ENCODE assay signal across 24 cellular contexts in genomic region chr20:5600982-5601381, GRCh38. TPM values are rescaled to one million over a fixed set of nuclear protein-coding genes. Genes with fewer than 3 reads are reported as not detected.
DNase-seq lines count a peak whose midpoint lies in the region; ATAC-seq, FAIRE-seq and TF ChIP-seq lines count a peak whose summit lies in the region.
"Had no signal": no experiment of that assay in that cellular context is flagged by ENCODE, and none has a peak within 500 bp of the region (broad histone marks: within the 10 kb centered on the region; RNA-seq: fewer than 3 reads in every experiment).

No MANE protein-coding gene starts in this region.

- no peak for ATAC-seq in CD4-positive, alpha-beta T cell (ENCODE audit: poor library complexity)
- ATAC-seq in K562, result no peak
- ATAC-seq: GM12878 had no signal

- no peak for TF ChIP-seq CTCF in CD4-positive, alpha-beta T cell (IDR thresholded peaks at IDR 0.05)
- no peak for TF ChIP-seq CTCF in OCI-LY1 (IDR thresholded peaks at IDR 0.05; ENCODE audit: low read length)
- TF ChIP-seq CTCF in K562 (IDR thresholded peaks at IDR 0.05 in 2 of 3, conservative IDR thresholded peaks at IDR 0.05 in 1 of 3; ENCODE audit: insufficient read depth in 2 of 3, low read depth in 1 of 3, low read length in 3 of 3), result no peak
- no peak for TF ChIP-seq CTCF in neutrophil (IDR thresholded peaks at IDR 0.05)
- no peak for TF ChIP-seq CTCF in endodermal cell (conservative IDR thresholded peaks at IDR 0.05)

- H4K20me1 ChIP-seq in OCI-LY1 (ENCODE audit: insufficient read depth, low read length) (no peaks in the 10 kb centered on the region), K562 (replicated peaks; ENCODE audit: control insufficient read depth, insufficient read depth, low read length) (peaks cover 6% of the 10 kb centered on the region)

- H3K9me3 ChIP-seq in CD4-positive, alpha-beta T cell (ENCODE audit: control insufficient read depth, low read length), result no peaks in the 10 kb centered on the region
- H3K9me3 ChIP-seq in OCI-LY1 (ENCODE audit: low read length) (no peaks in the 10 kb centered on the region), K562 (replicated peaks; ENCODE audit: control insufficient read depth, insufficient read depth, low read depth, low read length) (no peaks in the 10 kb centered on the region), neutrophil (no peaks in the 10 kb centered on the region), endodermal cell (ENCODE audit: control insufficient read depth, low read length) (no peaks in the 10 kb centered on the region)
- H3K9me3 ChIP-seq: BLaER1, HAP-1 had no signal

- H3K9me2 ChIP-seq in OCI-LY1 (ENCODE audit: low read depth, low read length), result no peaks in the 10 kb centered on the region

- no peaks in the 10 kb centered on the region for H3K27me3 Mint-ChIP-seq in CD4-positive, alpha-beta T cell
- no peaks in the 10 kb centered on the region for H3K27me3 Mint-ChIP-seq in endodermal cell (ENCODE audit: insufficient read depth)
- H3K27me3 Mint-ChIP-seq: B cell; CD8-positive, alpha-beta memory T cell had no signal

- intact Hi-C loops in CD4-positive, alpha-beta T cell (cut with DNase I, micrococcal nuclease), result no loop called here
- intact Hi-C loops in K562 (cut with micrococcal nuclease), result no loop called here

- no peak for TF ChIP-seq RAD21 in K562 (CRISPR knock-in tag; conservative IDR thresholded peaks at IDR 0.05 in 1 of 2, IDR thresholded peaks at IDR 0.05 in 1 of 2)

- no peak overlapping the region for H3K4me3 ChIP-seq in OCI-LY1 (ENCODE audit: low read depth, low read length, poor library complexity, severe bottlenecking)
- H3K4me3 ChIP-seq in K562, result no peak overlapping the region
- no peak overlapping the region for H3K4me3 ChIP-seq in neutrophil (ENCODE audit: low read depth in 1 of 2, low read length in 1 of 2)
- H3K4me3 ChIP-seq in endodermal cell (ENCODE audit: low read length), result no peak overlapping the region
- H3K4me3 ChIP-seq: BLaER1, GM23248, HAP-1 had no signal

- WGBS in K562 (ENCODE audit: insufficient coverage, low coverage, missing lambda C conversion rate), result 97% methylated on average over 3 of the region's 3 CpGs
- 96 to 100% methylated on average over 2 to 3 of the region's 3 CpGs for WGBS in endodermal cell (ENCODE audit: insufficient coverage in 1 of 2, insufficient read length in 1 of 2), 2 experiments

- POLR2A ChIA-PET in CD4-positive, alpha-beta T cell (lab: Charles Lee), result interaction anchor here (0.7 kb wide), 1 partner anchor 401 kb away, joined by 4 read pairs; no protein-coding TSS in a partner anchor
- POLR2A ChIA-PET in K562 (lab: Yijun Ruan, JAX), result no interaction called here

- in situ Hi-C loops in K562 (cut with MboI), result no loop called here

- H3K4me1 Mint-ChIP-seq in CD4-positive, alpha-beta T cell (ENCODE audit: low read depth), result peaks cover 73% of the 10 kb centered on the region
- H3K4me1 Mint-ChIP-seq in endodermal cell, result peaks cover 7% of the 10 kb centered on the region

- no peak for DNase-seq in CD4-positive, alpha-beta T cell
- no peak for DNase-seq in K562 (ENCODE audit: extremely low read depth in 1 of 4, low spot score in 3 of 4)
- no peak for DNase-seq in glomerular visceral epithelial cell (ENCODE audit: extremely low spot score)
- DNase-seq in endodermal cell, result no peak
- DNase-seq in NCI-H526 treated with DMSO at 0.1 percent for 48 hours (lab: John Stamatoyannopoulos, UW), result no peak
- DNase-seq: CD4-positive, CD25-positive, alpha-beta regulatory T cell; CD8-positive, alpha-beta memory T cell; DMS 273 treated with DMSO at 0.1 percent for 48 hours; DMS79; EL; GDM1; GM23248 had no signal

- H3K27ac Mint-ChIP-seq in CD4-positive, alpha-beta T cell, result peak overlapping the region; percentile 60
- no peak overlapping the region for H3K27ac Mint-ChIP-seq in endodermal cell

- no peaks in the 10 kb centered on the region for H3K9me3 Mint-ChIP-seq in CD4-positive, alpha-beta T cell
- H3K9me3 Mint-ChIP-seq in endodermal cell, result no peaks in the 10 kb centered on the region
- H3K9me3 Mint-ChIP-seq: CD8-positive, alpha-beta memory T cell had no signal

- no peak overlapping the region for H3K4me2 ChIP-seq in OCI-LY1 (ENCODE audit: low read length)
- no peak overlapping the region for H3K4me2 ChIP-seq in K562 (ENCODE audit: insufficient read depth, low read length)
- H3K4me2 ChIP-seq: BLaER1 had no signal

- H3K4me1 ChIP-seq in OCI-LY1 (ENCODE audit: insufficient read depth, low read length, severe bottlenecking), result peaks cover 97% of the 10 kb centered on the region
- H3K4me1 ChIP-seq in K562 (replicated peaks in 1 of 2; ENCODE audit: control insufficient read depth in 2 of 2, insufficient read depth in 2 of 2, low read length in 2 of 2), result peaks cover 3 to 16% of the 10 kb centered on the region in 2 experiments; a peak in 4 of 5 replicates
- peaks cover 41 to 47% of the 10 kb centered on the region in 2 experiments for H3K4me1 ChIP-seq in neutrophil (ENCODE audit: control insufficient read depth in 1 of 2, insufficient read depth in 1 of 2, low read depth in 1 of 2, low read length in 1 of 2)
- H3K4me1 ChIP-seq in endodermal cell (ENCODE audit: control insufficient read depth, insufficient read depth, low read length), result no peaks in the 10 kb centered on the region

- H3F3A ChIP-seq in OCI-LY1 (ENCODE audit: insufficient read depth, low read length), result peaks cover 5% of the 10 kb centered on the region; the same call in 1 of the 2 replicates

- H2AFZ ChIP-seq in OCI-LY1 (ENCODE audit: low read length) (no peak overlapping the region), K562 (ENCODE audit: low read depth, low read length) (no peak overlapping the region)
- H2AFZ ChIP-seq: GM23248 had no signal

- H3K79me2 ChIP-seq in OCI-LY1 (ENCODE audit: insufficient read depth, low read length) (peaks cover 86% of the 10 kb centered on the region), K562 (ENCODE audit: control insufficient read depth, insufficient read depth, low read length) (peaks cover 73% of the 10 kb centered on the region)

- H3K9me1 ChIP-seq in K562 (ENCODE audit: control insufficient read depth, insufficient read depth, low read length), result no peaks in the 10 kb centered on the region

- H3K36me3 ChIP-seq in OCI-LY1 (ENCODE audit: insufficient read depth, low read length) (peaks cover 84% of the 10 kb centered on the region), K562 (ENCODE audit: control insufficient read depth, insufficient read depth, low read length) (peaks cover 71% of the 10 kb centered on the region), neutrophil (peaks cover 77% of the 10 kb centered on the region), endodermal cell (ENCODE audit: control insufficient read depth, insufficient read depth, low read length) (peaks cover 53% of the 10 kb centered on the region)

- no peak for TF ChIP-seq EP300 in K562 (IDR thresholded peaks at IDR 0.05; ENCODE audit: low read length)

- no peak overlapping the region for H3K27ac ChIP-seq in CD4-positive, alpha-beta T cell (ENCODE audit: low read depth, low read length)
- H3K27ac ChIP-seq in OCI-LY1 (ENCODE audit: low read depth, low read length, poor library complexity, severe bottlenecking), result peak overlapping the region; percentile 91
- no peak overlapping the region for H3K27ac ChIP-seq in K562 (ENCODE audit: extremely low read depth, low read depth, low read length)
- peak overlapping the region; percentile 12 for H3K27ac ChIP-seq in neutrophil
- H3K27ac ChIP-seq in endodermal cell (ENCODE audit: low read depth, low read length), result no peak overlapping the region
- H3K27ac ChIP-seq: 22Rv1, BLaER1, C4-2B, GM23248 had no signal

- H3K4me3 Mint-ChIP-seq in CD4-positive, alpha-beta T cell, result no peak overlapping the region
- H3K4me3 Mint-ChIP-seq in endodermal cell, result no peak overlapping the region
- H3K4me3 Mint-ChIP-seq: B cell; CD8-positive, alpha-beta memory T cell had no signal

- BruUV-seq in K562 (replicated peaks; lab: Mats Ljungman, UMichigan), result no TSS peak

- CTCF ChIA-PET in CD4-positive, alpha-beta T cell (lab: Charles Lee), result interaction anchor here (0.6 kb wide), 1 partner anchor 581 kb away, joined by 4 read pairs; no protein-coding TSS in a partner anchor
- CTCF ChIA-PET in K562 (lab: Yijun Ruan, JAX; ENCODE audit: low intra/inter-chr PET ratio), result no interaction called here

- no peak for TF ChIP-seq POLR2A in K562 (conservative IDR thresholded peaks at IDR 0.05)

- no peak for FAIRE-seq in K562 (lab: Jason Lieb, UNC)
- FAIRE-seq: A204.1, D721Med, GM12878, GM19239, H54 had no signal

- H3K9ac ChIP-seq in OCI-LY1 (ENCODE audit: low read length) (no peak overlapping the region), K562 (ENCODE audit: insufficient read depth in 1 of 2, low read depth in 2 of 2, low read length in 2 of 2) (no peak overlapping the region), endodermal cell (ENCODE audit: extremely low read depth, low read length, poor library complexity, severe bottlenecking) (no peak overlapping the region)
- H3K9ac ChIP-seq: BLaER1, GM23248 had no signal

- H3K36me3 Mint-ChIP-seq in CD4-positive, alpha-beta T cell (ENCODE audit: low read depth), result peaks cover 88% of the 10 kb centered on the region
- peaks cover 29% of the 10 kb centered on the region for H3K36me3 Mint-ChIP-seq in endodermal cell (ENCODE audit: low read depth)

- no peaks in the 10 kb centered on the region for H3K27me3 ChIP-seq in CD4-positive, alpha-beta T cell (ENCODE audit: control insufficient read depth, insufficient read depth, low read length)
- H3K27me3 ChIP-seq in OCI-LY1 (ENCODE audit: insufficient read depth, low read length) (no peaks in the 10 kb centered on the region), K562 (ENCODE audit: control insufficient read depth in 2 of 2, insufficient read depth in 2 of 2, low read length in 2 of 2) (no peaks in the 10 kb centered on the region), neutrophil (no peaks in the 10 kb centered on the region), endodermal cell (ENCODE audit: control insufficient read depth, insufficient read depth, low read length, poor library complexity, severe bottlenecking) (no peaks in the 10 kb centered on the region)
- H3K27me3 ChIP-seq: BLaER1 had no signal

RNA-seq across cellular contexts. Expression of gene GPCPD1, which starts 9.8 kb away (rescaled TPM):
- total RNA-seq in CD4-positive, alpha-beta T cell, result 100 to 1,000 TPM; 171 to 176 TPM
- total RNA-seq in K562 (2011; cell fraction: chromatin; rRNA removed; ENCODE audit: low replicate concordance), result 34.0 and 115 TPM in 2 replicates
- total RNA-seq in K562 (2011; cell fraction: nucleolus; rRNA removed), result 12.7 and 17.1 TPM in 2 replicates
- total RNA-seq in K562 (2011; cell fraction: nucleoplasm; rRNA removed), result 35.8 and 53.4 TPM in 2 replicates
- 5.8 and 8.5 TPM in 2 replicates for total RNA-seq in K562 (2014; rRNA removed)
- 14.7 and 16.0 TPM in 2 replicates for total RNA-seq in K562 (2014; rRNA removed; fragmentation: Illumina TruSeq; extraction: Trizol)
- 7.4 and 8.6 TPM in 2 replicates for total RNA-seq in K562 (2015; rRNA removed; fragmentation: Illumina TruSeq; extraction: Trizol)
- total RNA-seq in K562 (2021), result 12.4 and 14.9 TPM in 2 replicates
- polyA plus RNA-seq in K562 (2011; rRNA removed), result 19.2 and 23.0 TPM in 2 replicates
- 3.2 and 10.2 TPM in 2 replicates for polyA plus RNA-seq in K562 (2011; cell fraction: cytosol; rRNA removed)
- 32.5 and 69.6 TPM in 2 replicates for polyA plus RNA-seq in K562 (2011; cell fraction: nucleus; rRNA removed)
- polyA plus RNA-seq in K562 (2012), result 6.4 and 11.6 TPM in 2 replicates
- polyA plus RNA-seq in K562 (2014; fragmentation: Illumina TruSeq; extraction: Trizol), result 7.4 and 8.6 TPM in 2 replicates
- polyA plus RNA-seq in K562 (2014; fragmentation: Nextera tagmentation; extraction: Ambion mirVana), result 1 to 10 TPM; 3.3 to 4.2 TPM
- polyA plus RNA-seq in K562 (2014; rRNA removed), result 8.6 and 12.5 TPM in 2 replicates
- polyA minus RNA-seq in K562 (2011; rRNA and poly(A)+ RNA removed), result 25.3 and 39.7 TPM in 2 replicates
- polyA minus RNA-seq in K562 (2011; cell fraction: cytosol; rRNA and poly(A)+ RNA removed), result 5.0 and 8.5 TPM in 2 replicates
- polyA minus RNA-seq in K562 (2011; cell fraction: nucleus; rRNA and poly(A)+ RNA removed), result 15.9 and 42.7 TPM in 2 replicates
- 10 to 100 TPM; 19.9 to 28.5 TPM for total RNA-seq in endodermal cell
- polyA plus RNA-seq in endodermal cell (2013, experiment 1 of 2), result 26.7 TPM
- polyA plus RNA-seq in endodermal cell (2013, experiment 2 of 2), result 22.1 TPM

Comparison
In these comparisons a context has a peak if more than half of its experiments do, and no peak if none do; other contexts are left out.
1. H3K27ac ChIP-seq: peak in OCI-LY1 (single experiment) and neutrophil (single experiment); none in CD4-positive, alpha-beta T cell (single experiment), K562 (single experiment) and endodermal cell (single experiment).